1 cellular context compared by ENCODE assay signal in the genomic region with DNA sequence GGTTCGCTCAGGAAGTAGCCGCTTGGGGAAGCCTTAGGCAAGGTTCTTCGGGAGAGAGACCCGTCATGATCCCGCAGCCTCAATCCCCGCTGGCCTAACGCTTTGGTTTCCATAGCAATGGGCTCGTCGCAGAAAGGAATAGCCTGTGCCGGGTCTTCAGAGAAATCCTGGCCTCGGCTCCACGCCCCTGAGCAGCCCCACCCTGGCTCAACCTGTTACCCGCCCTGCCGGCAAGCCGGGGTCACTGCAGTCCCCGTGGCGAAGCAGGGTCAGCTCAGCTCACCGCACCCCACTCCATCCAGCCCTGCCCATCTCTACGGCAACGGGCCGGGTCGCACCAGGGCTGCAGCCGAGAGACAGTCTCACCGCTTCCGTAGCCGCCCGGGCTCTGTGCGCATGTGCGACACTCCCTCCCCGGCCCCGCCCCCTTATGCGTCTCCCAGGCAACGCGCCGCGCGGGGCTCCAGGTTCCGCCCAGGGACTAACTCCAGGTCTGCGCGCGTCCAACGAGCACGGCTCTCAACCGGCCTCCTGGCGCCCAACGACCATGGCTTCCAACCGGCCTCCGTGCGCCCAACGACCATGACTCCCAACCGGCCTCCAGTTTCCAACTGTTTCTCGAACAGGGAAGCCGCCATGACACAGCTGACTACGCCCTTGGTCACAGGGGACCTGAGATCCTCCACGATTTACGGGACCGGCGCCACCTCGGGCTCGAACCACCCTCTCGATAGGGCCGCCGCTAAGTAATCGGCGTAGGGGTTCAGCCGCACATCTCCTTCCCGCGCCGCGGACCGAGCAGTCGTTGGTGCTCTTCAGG.
TF ChIP-seq lines count a peak whose summit lies in the region.

DUSP18 (minus strand) TSS at position 390 of the 820 bp plus-strand sequence. CDS start 3,872 bp downstream, outside the sequence.

TF ChIP-seq in HepG2, 621 proteins besides CTCF, POLR2A, EP300 and RAD21 (continued from another document and continues in another):
- TF ChIP-seq, protein P1, sequence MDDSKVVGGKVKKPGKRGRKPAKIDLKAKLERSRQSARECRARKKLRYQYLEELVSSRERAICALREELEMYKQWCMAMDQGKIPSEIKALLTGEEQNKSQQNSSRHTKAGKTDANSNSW (CRISPR knock-in tag; IDR thresholded peaks at IDR 0.05; ENCODE audit: borderline replicate concordance) = no peak
- TF ChIP-seq ZNF777 (CRISPR knock-in tag; IDR thresholded peaks at IDR 0.05) (no peak), DRAP1 (CRISPR knock-in tag; IDR thresholded peaks at IDR 0.05) (no peak), ZNF296 (CRISPR knock-in tag; conservative IDR thresholded peaks at IDR 0.05) (no peak), ZNF263 (CRISPR knock-in tag; IDR thresholded peaks at IDR 0.05) (peak; percentile 15; the same call in 1 of the 2 replicates), ZNF33B (CRISPR knock-in tag; IDR thresholded peaks at IDR 0.05) (no peak), ZNF569 (CRISPR knock-in tag; IDR thresholded peaks at IDR 0.05; ENCODE audit: borderline replicate concordance) (no peak), WIZ (CRISPR knock-in tag; IDR thresholded peaks at IDR 0.05) (no peak), ZFP62 (CRISPR knock-in tag; IDR thresholded peaks at IDR 0.05) (no peak), CSRNP2 (CRISPR knock-in tag; conservative IDR thresholded peaks at IDR 0.05; ENCODE audit: low read depth) (no peak), ZNF530 (CRISPR knock-in tag; IDR thresholded peaks at IDR 0.05; ENCODE audit: low read depth) (no peak), ZNF446 (CRISPR knock-in tag; IDR thresholded peaks at IDR 0.05) (no peak), RNF2 (conservative IDR thresholded peaks at IDR 0.05; ENCODE audit: low read depth) (peak; percentile 91), MXD4 (CRISPR knock-in tag; IDR thresholded peaks at IDR 0.05) (no peak; the same call in 1 of the 2 replicates), ZNF776 (CRISPR knock-in tag; IDR thresholded peaks at IDR 0.05) (0 out of 2 replicates have a peak, but pooled peaks have one; percentile 14), RFX5 (IDR thresholded peaks at IDR 0.05; ENCODE audit: low read depth, low read length) (no peak), ZSCAN30 (CRISPR knock-in tag; IDR thresholded peaks at IDR 0.05) (no peak), ZNF670 (CRISPR knock-in tag; IDR thresholded peaks at IDR 0.05; ENCODE audit: borderline replicate concordance) (no peak), PHF21A (CRISPR knock-in tag; IDR thresholded peaks at IDR 0.05) (0 out of 2 replicates have a peak, but pooled peaks have one; percentile 17), SRSF1 (optimal IDR thresholded peaks at IDR 0.05; ENCODE audit: low read depth, low read length) (no peak), NR2F2 (IDR thresholded peaks at IDR 0.05; ENCODE audit: borderline replicate concordance, low read depth) (no peak), KAT2B (IDR thresholded peaks at IDR 0.05; ENCODE audit: borderline replicate concordance, low read depth, low read length) (no peak), DDIT3 (CRISPR knock-in tag; IDR thresholded peaks at IDR 0.05) (no peak), ZBTB38 (CRISPR knock-in tag; IDR thresholded peaks at IDR 0.05) (no peak), ZNF710 (CRISPR knock-in tag; IDR thresholded peaks at IDR 0.05; ENCODE audit: borderline replicate concordance) (no peak), BATF2 (CRISPR knock-in tag; IDR thresholded peaks at IDR 0.05) (no peak), ZNF232 (CRISPR knock-in tag; IDR thresholded peaks at IDR 0.05; ENCODE audit: borderline replicate concordance) (no peak), YEATS2 (CRISPR knock-in tag; IDR thresholded peaks at IDR 0.05; ENCODE audit: borderline replicate concordance) (no peak), TOPORS (CRISPR knock-in tag; IDR thresholded peaks at IDR 0.05) (no peak), CBX1 (IDR thresholded peaks at IDR 0.05; ENCODE audit: low read depth) (no peak), HMG20A (CRISPR knock-in tag; IDR thresholded peaks at IDR 0.05; ENCODE audit: borderline replicate concordance) (no peak), RORA (CRISPR knock-in tag; IDR thresholded peaks at IDR 0.05) (no peak), ATM (IDR thresholded peaks at IDR 0.05; ENCODE audit: borderline replicate concordance) (no peak), NCOA2 (CRISPR knock-in tag; IDR thresholded peaks at IDR 0.05) (no peak), MBNL3 (CRISPR knock-in tag; conservative IDR thresholded peaks at IDR 0.05) (no peak), ZNF709 (CRISPR knock-in tag; IDR thresholded peaks at IDR 0.05) (no peak), ZNF644 (CRISPR knock-in tag; IDR thresholded peaks at IDR 0.05; ENCODE audit: low read depth) (no peak), ADNP (CRISPR knock-in tag; IDR thresholded peaks at IDR 0.05) (no peak), DMAP1 (CRISPR knock-in tag; IDR thresholded peaks at IDR 0.05) (no peak), SATB2 (CRISPR knock-in tag; IDR thresholded peaks at IDR 0.05) (no peak), ZNF513 (CRISPR knock-in tag; conservative IDR thresholded peaks at IDR 0.05) (no peak), ZNF766 (CRISPR knock-in tag; IDR thresholded peaks at IDR 0.05; ENCODE audit: borderline replicate concordance) (no peak), ZNF597 (CRISPR knock-in tag; IDR thresholded peaks at IDR 0.05) (no peak), KAT8 (CRISPR knock-in tag; IDR thresholded peaks at IDR 0.05) (peak; percentile 45; the same call in 1 of the 2 replicates), XBP1 (CRISPR knock-in tag; IDR thresholded peaks at IDR 0.05) (no peak), ZNF264 (CRISPR knock-in tag; IDR thresholded peaks at IDR 0.05) (no peak), NR2F6 (IDR thresholded peaks at IDR 0.05) (no peak), NR2F6 (CRISPR knock-in tag; IDR thresholded peaks at IDR 0.05) (no peak), TBP (CRISPR knock-in tag; IDR thresholded peaks at IDR 0.05) (no peak)
- TF ChIP-seq, protein P2, sequence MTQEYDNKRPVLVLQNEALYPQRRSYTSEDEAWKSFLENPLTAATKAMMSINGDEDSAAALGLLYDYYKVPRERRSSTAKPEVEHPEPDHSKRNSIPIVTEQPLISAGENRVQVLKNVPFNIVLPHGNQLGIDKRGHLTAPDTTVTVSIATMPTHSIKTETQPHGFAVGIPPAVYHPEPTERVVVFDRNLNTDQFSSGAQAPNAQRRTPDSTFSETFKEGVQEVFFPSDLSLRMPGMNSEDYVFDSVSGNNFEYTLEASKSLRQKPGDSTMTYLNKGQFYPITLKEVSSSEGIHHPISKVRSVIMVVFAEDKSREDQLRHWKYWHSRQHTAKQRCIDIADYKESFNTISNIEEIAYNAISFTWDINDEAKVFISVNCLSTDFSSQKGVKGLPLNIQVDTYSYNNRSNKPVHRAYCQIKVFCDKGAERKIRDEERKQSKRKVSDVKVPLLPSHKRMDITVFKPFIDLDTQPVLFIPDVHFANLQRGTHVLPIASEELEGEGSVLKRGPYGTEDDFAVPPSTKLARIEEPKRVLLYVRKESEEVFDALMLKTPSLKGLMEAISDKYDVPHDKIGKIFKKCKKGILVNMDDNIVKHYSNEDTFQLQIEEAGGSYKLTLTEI (CRISPR knock-in tag; conservative IDR thresholded peaks at IDR 0.05) = no peak
- TF ChIP-seq, protein P3, sequence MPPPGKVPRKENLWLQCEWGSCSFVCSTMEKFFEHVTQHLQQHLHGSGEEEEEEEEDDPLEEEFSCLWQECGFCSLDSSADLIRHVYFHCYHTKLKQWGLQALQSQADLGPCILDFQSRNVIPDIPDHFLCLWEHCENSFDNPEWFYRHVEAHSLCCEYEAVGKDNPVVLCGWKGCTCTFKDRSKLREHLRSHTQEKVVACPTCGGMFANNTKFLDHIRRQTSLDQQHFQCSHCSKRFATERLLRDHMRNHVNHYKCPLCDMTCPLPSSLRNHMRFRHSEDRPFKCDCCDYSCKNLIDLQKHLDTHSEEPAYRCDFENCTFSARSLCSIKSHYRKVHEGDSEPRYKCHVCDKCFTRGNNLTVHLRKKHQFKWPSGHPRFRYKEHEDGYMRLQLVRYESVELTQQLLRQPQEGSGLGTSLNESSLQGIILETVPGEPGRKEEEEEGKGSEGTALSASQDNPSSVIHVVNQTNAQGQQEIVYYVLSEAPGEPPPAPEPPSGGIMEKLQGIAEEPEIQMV (CRISPR knock-in tag; IDR thresholded peaks at IDR 0.05; ENCODE audit: low read depth) = no peak; the same call in 1 of the 2 replicates
- TF ChIP-seq, protein P4, sequence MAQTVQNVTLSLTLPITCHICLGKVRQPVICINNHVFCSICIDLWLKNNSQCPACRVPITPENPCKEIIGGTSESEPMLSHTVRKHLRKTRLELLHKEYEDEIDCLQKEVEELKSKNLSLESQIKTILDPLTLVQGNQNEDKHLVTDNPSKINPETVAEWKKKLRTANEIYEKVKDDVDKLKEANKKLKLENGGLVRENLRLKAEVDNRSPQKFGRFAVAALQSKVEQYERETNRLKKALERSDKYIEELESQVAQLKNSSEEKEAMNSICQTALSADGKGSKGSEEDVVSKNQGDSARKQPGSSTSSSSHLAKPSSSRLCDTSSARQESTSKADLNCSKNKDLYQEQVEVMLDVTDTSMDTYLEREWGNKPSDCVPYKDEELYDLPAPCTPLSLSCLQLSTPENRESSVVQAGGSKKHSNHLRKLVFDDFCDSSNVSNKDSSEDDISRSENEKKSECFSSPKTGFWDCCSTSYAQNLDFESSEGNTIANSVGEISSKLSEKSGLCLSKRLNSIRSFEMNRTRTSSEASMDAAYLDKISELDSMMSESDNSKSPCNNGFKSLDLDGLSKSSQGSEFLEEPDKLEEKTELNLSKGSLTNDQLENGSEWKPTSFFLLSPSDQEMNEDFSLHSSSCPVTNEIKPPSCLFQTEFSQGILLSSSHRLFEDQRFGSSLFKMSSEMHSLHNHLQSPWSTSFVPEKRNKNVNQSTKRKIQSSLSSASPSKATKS (CRISPR knock-in tag; IDR thresholded peaks at IDR 0.05) = no peak
